Comparison of ENCODE assay signal across 9 cellular contexts in the genomic region with DNA sequence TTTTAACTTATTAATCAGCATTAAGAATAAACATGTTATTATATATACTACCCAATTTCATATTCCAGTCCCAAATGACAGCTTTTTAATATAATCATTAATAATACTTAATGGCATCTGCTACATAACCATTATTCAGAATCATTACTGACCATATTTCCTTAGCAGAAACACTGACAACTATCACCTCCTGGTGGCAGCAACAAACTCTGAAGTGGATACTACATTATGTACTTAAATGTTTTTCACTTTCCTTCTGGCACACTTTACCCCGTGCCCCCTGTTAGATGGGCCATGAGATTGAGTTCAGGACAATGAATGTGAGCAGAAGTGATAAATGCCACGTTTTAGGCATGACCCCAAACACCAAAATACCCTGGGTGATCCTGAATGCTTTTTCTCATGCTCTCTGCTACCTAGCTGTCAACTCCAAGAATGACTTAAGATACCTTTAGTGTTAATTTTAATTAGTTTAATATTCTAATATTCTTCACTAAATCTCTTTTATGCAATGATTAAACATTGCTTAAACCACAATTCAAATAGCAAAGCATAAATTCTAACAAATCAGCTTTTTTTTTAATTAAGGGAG.
DNase-seq lines count a peak whose midpoint lies in the region; ATAC-seq, FAIRE-seq and TF ChIP-seq lines count a peak whose summit lies in the region.
"Had no signal": no experiment of that assay in that cellular context is flagged by ENCODE, and none has a peak within 500 bp of the region (broad histone marks: within the 10 kb centered on the region; RNA-seq: fewer than 3 reads in every experiment).

No MANE protein-coding gene starts in this region.

- no peaks in the 10 kb centered on the region for H3K79me2 ChIP-seq in GM12878 (ENCODE audit: control insufficient read depth, insufficient read depth, low read length)
- no peaks in the 10 kb centered on the region for H3K79me2 ChIP-seq in neural progenitor cell (ENCODE audit: low read depth)

- no peaks in the 10 kb centered on the region for H3F3A ChIP-seq in neural progenitor cell (ENCODE audit: low read depth)

- TF ChIP-seq CTCF in GM12878 (IDR thresholded peaks at IDR 0.05 in 2 of 3, conservative IDR thresholded peaks at IDR 0.05 in 1 of 3; ENCODE audit: control insufficient read depth in 2 of 3, extremely low read depth in 1 of 3, insufficient read depth in 1 of 3, low read depth in 3 of 3, low read length in 3 of 3) (peak; percentile 35 to 47 (median 45)), neural progenitor cell (IDR thresholded peaks at IDR 0.05) (peak; percentile 51), esophagus muscularis mucosa (IDR thresholded peaks at IDR 0.05) (peak in 1 of 3 experiments; percentile 21)

- H3K4me3 ChIP-seq in GM12878 (no peak overlapping the region), neural progenitor cell (no peak overlapping the region), esophagus muscularis mucosa (no peak overlapping the region)
- H3K4me3 ChIP-seq: SJSA1 had no signal

- no peaks in the 10 kb centered on the region for H3K27me3 Mint-ChIP-seq in neural progenitor cell (ENCODE audit: insufficient read depth, low read depth)

- FAIRE-seq in GM12878 (lab: Jason Lieb, UNC), result peak; percentile 71

- in situ Hi-C loops in KBM-7 (cut with MboI; ENCODE audit: low pct_unique_long_range_greater_than_20kb, low sequenced_read_pairs) (no loop called here), GM12878 (cut with MboI) (no loop called here)

- CTCF ChIA-PET in GM12878 (lab: Yijun Ruan, JAX), result interaction anchor here (0.7 to 2.9 kb wide), 9 partner anchors 12 to 446 kb away, joined by 3 to 17 read pairs (median 3); no protein-coding TSS in a partner anchor

- H3K4me1 ChIP-seq in GM12878 (ENCODE audit: control insufficient read depth, insufficient read depth, low read length) (no peaks in the 10 kb centered on the region), neural progenitor cell (no peaks in the 10 kb centered on the region), esophagus muscularis mucosa (no peaks in the 10 kb centered on the region)
- H3K4me1 ChIP-seq: SJSA1 had no signal

- H4K20me1 ChIP-seq in GM12878 (ENCODE audit: control insufficient read depth, insufficient read depth), result no peaks in the 10 kb centered on the region
- no peaks in the 10 kb centered on the region for H4K20me1 ChIP-seq in neural progenitor cell (ENCODE audit: low read depth)

- no peaks in the 10 kb centered on the region for H3K9me3 ChIP-seq in GM12878 (replicated peaks; ENCODE audit: control insufficient read depth, insufficient read depth, low read length)
- H3K9me3 ChIP-seq in neural progenitor cell (ENCODE audit: low read depth), result peaks cover 7% of the 10 kb centered on the region
- H3K9me3 ChIP-seq in esophagus muscularis mucosa, result no peaks in the 10 kb centered on the region
- H3K9me3 ChIP-seq: SJSA1 had no signal

- SMC1A ChIA-PET in GM12878 (lab: Charles Lee; ENCODE audit: uncharacterized antibody, unreplicated experiment), result interaction anchor here (0.6 to 1.5 kb wide), 8 partner anchors 12 to 337 kb away, joined by 3 to 4 read pairs (median 3); no protein-coding TSS in a partner anchor

- H3K4me3 Mint-ChIP-seq in neural progenitor cell, result no peak overlapping the region

- ATAC-seq in GM19467 (IDR thresholded peaks at IDR 0.05; ENCODE audit: unreplicated experiment), result peak; percentile 56
- ATAC-seq in GM12878, result peak; percentile 94
- ATAC-seq in HG02642 (IDR thresholded peaks at IDR 0.05; ENCODE audit: poor library complexity, unreplicated experiment), result no peak

- H2AFZ ChIP-seq in GM12878 (ENCODE audit: control insufficient read depth, low read depth, low read length), result no peak overlapping the region
- H2AFZ ChIP-seq in neural progenitor cell (replicated peaks), result no peak overlapping the region

- TF ChIP-seq EP300 in GM12878 (IDR thresholded peaks at IDR 0.05; ENCODE audit: borderline replicate concordance in 1 of 2, control insufficient read depth in 1 of 2, low read depth in 2 of 2, low read length in 2 of 2) (no peak), esophagus muscularis mucosa (IDR thresholded peaks at IDR 0.05) (no peak)

- RAD21 ChIA-PET in GM12878 (lab: Charles Lee; ENCODE audit: unreplicated experiment), result interaction anchor here (0.9 kb wide), 1 partner anchor 387 kb away, joined by 3 read pairs; no protein-coding TSS in a partner anchor

- TF ChIP-seq POLR2A in GM12878 (IDR thresholded peaks at IDR 0.05; ENCODE audit: low read depth, low read length) (no peak), esophagus muscularis mucosa (IDR thresholded peaks at IDR 0.05; ENCODE audit: low read depth) (no peak)

- no peaks in the 10 kb centered on the region for H3K4me1 Mint-ChIP-seq in neural progenitor cell

- intact Hi-C loops in GM12878 (cut with micrococcal nuclease; ENCODE audit: unreplicated experiment) (loop anchor here (5.0 kb wide), 1 partner anchor 388 kb away; no protein-coding TSS in a partner anchor), esophagus muscularis mucosa (cut with DNase I) (loop anchor here (10.0 kb wide), 1 partner anchor 385 kb away; no protein-coding TSS in a partner anchor)

- H3K9me3 Mint-ChIP-seq in neural progenitor cell, result peaks cover 13% of the 10 kb centered on the region

- DNase-seq in DMS 273 (lab: John Stamatoyannopoulos, UW; ENCODE audit: unreplicated experiment) (peak; percentile 69), KBM-7 (peak; percentile 20), GM12878 (ENCODE audit: low read depth, low spot score) (no peak), neural progenitor cell (ENCODE audit: low spot score) (peak; percentile 19), esophagus muscularis mucosa (ENCODE audit: extremely low spot score) (no peak), SKM-1 treated with dmso at 0.1 percent for 144 hours (lab: John Stamatoyannopoulos, UW; ENCODE audit: unreplicated experiment) (no peak)

- H3K27me3 ChIP-seq in GM12878 (replicated peaks in 1 of 2; ENCODE audit: control insufficient read depth in 2 of 2, insufficient read depth in 2 of 2, low read length in 1 of 2) (no peaks in the 10 kb centered on the region), neural progenitor cell (no peaks in the 10 kb centered on the region), esophagus muscularis mucosa (no peaks in the 10 kb centered on the region)
- H3K27me3 ChIP-seq: SJSA1 had no signal

- H3K4me2 ChIP-seq in GM12878 (ENCODE audit: control insufficient read depth, insufficient read depth) (no peak overlapping the region), neural progenitor cell (no peak overlapping the region)

- TF ChIP-seq RAD21 in GM12878 (IDR thresholded peaks at IDR 0.05; ENCODE audit: insufficient read depth, low read depth, low read length), result peak; percentile 62

- H3K36me3 ChIP-seq in GM12878 (ENCODE audit: control insufficient read depth in 2 of 2, insufficient read depth in 2 of 2, low read length in 1 of 2) (peaks cover 8 to 20% of the 10 kb centered on the region in 2 experiments), neural progenitor cell (no peaks in the 10 kb centered on the region), esophagus muscularis mucosa (peaks cover 0 to 45% (median 27%) of the 10 kb centered on the region in 4 donors)
- H3K36me3 ChIP-seq: SJSA1 had no signal

- no TSS peak for BruUV-seq in GM12878 (replicated peaks; lab: Mats Ljungman, UMichigan)

- POLR2A ChIA-PET in GM12878 (lab: Charles Lee), result no interaction called here

- H3K36me3 Mint-ChIP-seq in neural progenitor cell, result peaks cover 17% of the 10 kb centered on the region

- H3K27ac ChIP-seq in GM12878 (ENCODE audit: control insufficient read depth, insufficient read depth) (no peak overlapping the region), neural progenitor cell (no peak overlapping the region), esophagus muscularis mucosa (replicated peaks in 1 of 4) (no peak overlapping the region)
- H3K27ac ChIP-seq: SJSA1 had no signal

- 23% methylated on average over 2 of the region's 2 CpGs for WGBS in GM12878 (ENCODE audit: insufficient coverage, insufficient replicate concordance, low lambda C conversion rate, missing lambda C conversion rate)
- WGBS in esophagus muscularis mucosa, result 50% methylated on average over 2 of the region's 2 CpGs

- H3K27ac Mint-ChIP-seq in neural progenitor cell, result no peak overlapping the region

- H3K9ac ChIP-seq in GM12878 (ENCODE audit: control insufficient read depth, insufficient read depth, low read length) (no peak overlapping the region), neural progenitor cell (no peak overlapping the region)

TF ChIP-seq in GM12878, 131 proteins besides CTCF, POLR2A, EP300 and RAD21:
- TF ChIP-seq SMC3 (IDR thresholded peaks at IDR 0.05; ENCODE audit: borderline replicate concordance, low read length) (peak; percentile 34; the same call in 1 of the 2 replicates), GABPA (IDR thresholded peaks at IDR 0.05; ENCODE audit: low read depth) (no peak)

Comparison
In these comparisons a context has a peak if more than half of its experiments do, and no peak if none do; other contexts are left out.
1. DNase-seq: peak in DMS 273 (single experiment), KBM-7 (single experiment) and neural progenitor cell (single experiment); none in GM12878 (single experiment), esophagus muscularis mucosa (single experiment) and SKM-1 treated with dmso at 0.1 percent for 144 hours (single experiment).